Comparison of ENCODE assay signal across 12 cellular contexts in genomic region chr20:41052742-41053419, GRCh38. TPM values are rescaled to one million over a fixed set of nuclear protein-coding genes. Genes with fewer than 3 reads are reported as not detected.
DNase-seq lines count a peak whose midpoint lies in the region; ATAC-seq and TF ChIP-seq lines count a peak whose summit lies in the region.
"Had no signal": no experiment of that assay in that cellular context is flagged by ENCODE, and none has a peak within 500 bp of the region (broad histone marks: within the 10 kb centered on the region; RNA-seq: fewer than 3 reads in every experiment).

No MANE protein-coding gene starts in this region.

- no peak overlapping the region for H4K8ac ChIP-seq in mesenchymal stem cell (ENCODE audit: low read length)

- H2AFZ ChIP-seq in mesenchymal stem cell (ENCODE audit: low read depth, low read length), result no peak overlapping the region

- H3K27ac ChIP-seq in heart left ventricle (peak overlapping the region in 4 of 12 donors; percentile 0 to 88 (median 8)), mesenchymal stem cell (ENCODE audit: low read length, poor library complexity, severe bottlenecking) (no peak overlapping the region)
- H3K27ac ChIP-seq: body of pancreas had no signal

- H3K4me1 ChIP-seq in heart left ventricle (peaks cover 20 to 100% (median 93%) of the 10 kb centered on the region in 12 donors), mesenchymal stem cell (ENCODE audit: control insufficient read depth, insufficient read depth, low read depth, low read length) (peaks cover 7% of the 10 kb centered on the region)

- H3K36me3 ChIP-seq in heart left ventricle, result no peaks in the 10 kb centered on the region
- no peaks in the 10 kb centered on the region for H3K36me3 ChIP-seq in mesenchymal stem cell (ENCODE audit: control insufficient read depth in 1 of 2, insufficient read depth in 2 of 2, low read depth in 1 of 2, low read length in 2 of 2)
- H3K36me3 ChIP-seq: esophagus squamous epithelium had no signal

- TF ChIP-seq POLR2A in heart left ventricle (IDR thresholded peaks at IDR 0.05), result no peak

- WGBS in heart left ventricle, 4 donors, result 51 to 63% (median 52%) methylated on average over 6 of the region's 6 CpGs
- WGBS in mesenchymal stem cell, result 89% methylated on average over 6 of the region's 6 CpGs

- H2BK15ac ChIP-seq in mesenchymal stem cell (ENCODE audit: low read depth, poor library complexity, severe bottlenecking), result no peak overlapping the region

- intact Hi-C loops in heart left ventricle (cut with DNase I), result no loop called here
- intact Hi-C loops in Right ventricle myocardium inferior (cut with DNase I), result no loop called here

- no peak overlapping the region for H4K91ac ChIP-seq in mesenchymal stem cell (ENCODE audit: low read length)

- no peak overlapping the region for H3K4me2 ChIP-seq in mesenchymal stem cell (ENCODE audit: low read length, poor library complexity, severe bottlenecking)

- H3K9ac ChIP-seq in mesenchymal stem cell (ENCODE audit: low read length), result peak overlapping the region; percentile 54

- H3K14ac ChIP-seq in mesenchymal stem cell (ENCODE audit: low read length in 2 of 2), result no peak overlapping the region

- no peak overlapping the region for H2AK5ac ChIP-seq in mesenchymal stem cell (ENCODE audit: low read length, severe bottlenecking)

- no peaks in the 10 kb centered on the region for H3K9me3 ChIP-seq in heart left ventricle
- no peaks in the 10 kb centered on the region for H3K9me3 ChIP-seq in mesenchymal stem cell (ENCODE audit: control insufficient read depth, low read length)
- H3K9me3 ChIP-seq: body of pancreas, esophagus squamous epithelium had no signal

- H3K4ac ChIP-seq in mesenchymal stem cell (ENCODE audit: low read depth in 1 of 2, low read length in 2 of 2), result no peak overlapping the region

- peaks cover 2% of the 10 kb centered on the region for H3K79me1 ChIP-seq in mesenchymal stem cell (replicated peaks; ENCODE audit: low read length, poor library complexity, severe bottlenecking)

- no peak overlapping the region for H2BK12ac ChIP-seq in mesenchymal stem cell (ENCODE audit: low read length in 2 of 2)

- H3K4me3 ChIP-seq in heart left ventricle (no peak overlapping the region), epithelial cell of esophagus (ENCODE audit: low read length) (no peak overlapping the region), mesenchymal stem cell (ENCODE audit: insufficient read depth in 1 of 2, low read depth in 1 of 2, low read length in 2 of 2) (peak overlapping the region in 1 of 2 experiments; percentile 32)
- H3K4me3 ChIP-seq: body of pancreas, esophagus squamous epithelium had no signal

- no peak overlapping the region for H2BK120ac ChIP-seq in mesenchymal stem cell (ENCODE audit: low read depth, low read length)

- no peak for TF ChIP-seq CTCF in heart left ventricle (IDR thresholded peaks at IDR 0.05)
- no peak for TF ChIP-seq CTCF in epithelial cell of esophagus (IDR thresholded peaks at IDR 0.05; ENCODE audit: insufficient read depth, low read depth, low read length, missing control alignments)

- DNase-seq in heart left ventricle (no peak), Right ventricle myocardium inferior (ENCODE audit: missing footprints) (no peak), epithelial cell of esophagus (ENCODE audit: low read depth) (peak; percentile 46), mesenchymal stem cell (peak; percentile 46), T-helper 1 cell (no peak), NCI-H524 treated with DMSO at 0.1 percent for 48 hours (lab: John Stamatoyannopoulos, UW) (no peak), DMS 273 treated with DMSO at 0.1 percent for 48 hours (lab: John Stamatoyannopoulos, UW) (no peak)
- DNase-seq: ACHN, esophagus squamous epithelium, NCI-H2029 had no signal

- peak overlapping the region in 1 of 2 experiments; percentile 62 for H3K18ac ChIP-seq in mesenchymal stem cell (ENCODE audit: low read depth in 1 of 2, low read length in 2 of 2)

- H3K27me3 ChIP-seq in heart left ventricle (no peaks in the 10 kb centered on the region), mesenchymal stem cell (ENCODE audit: control insufficient read depth in 1 of 2, insufficient read depth in 1 of 2, low read length in 2 of 2) (no peaks in the 10 kb centered on the region)
- H3K27me3 ChIP-seq: body of pancreas, esophagus squamous epithelium had no signal

- H3K23ac ChIP-seq in mesenchymal stem cell (ENCODE audit: low read length in 2 of 2), result no peak overlapping the region

- H2BK5ac ChIP-seq in mesenchymal stem cell (ENCODE audit: low read depth, low read length, poor library complexity, severe bottlenecking), result no peak overlapping the region

- ATAC-seq in heart left ventricle (peak in 3 of 4 donors; percentile 54 to 60 (median 58)), Right ventricle myocardium inferior (no peak), HG03097 (IDR thresholded peaks at IDR 0.05; ENCODE audit: low FRiP score, unreplicated experiment) (no peak)
- ATAC-seq: body of pancreas had no signal

RNA-seq across cellular contexts. Expression of gene TOP1, which starts 24.3 kb away (rescaled TPM):
- total RNA-seq in heart left ventricle (10 to 100 TPM; 15.0 to 32.3 (median 21.8) TPM), Right ventricle myocardium inferior (23.9 TPM)
- 10 to 100 TPM; 11.6 to 21.4 TPM for polyA plus RNA-seq in heart left ventricle
- 68.4 TPM for polyA plus RNA-seq in mesenchymal stem cell (2013, experiment 1 of 2)
- 65.1 TPM for polyA plus RNA-seq in mesenchymal stem cell (2013, experiment 2 of 2)

Comparison
In these comparisons a context has a peak if more than half of its experiments do, and no peak if none do; other contexts are left out.
1. ATAC-seq: peak in heart left ventricle (3 of 4); none in Right ventricle myocardium inferior (single experiment) and HG03097 (single experiment).
2. DNase-seq: peak in epithelial cell of esophagus (single experiment) and mesenchymal stem cell (single experiment); none in heart left ventricle (0 of 5), Right ventricle myocardium inferior (single experiment), T-helper 1 cell (0 of 5), NCI-H524 treated with DMSO at 0.1 percent for 48 hours (single experiment) and DMS 273 treated with DMSO at 0.1 percent for 48 hours (single experiment).